ENCODE assay signal across 8 cellular contexts in the genomic region with DNA sequence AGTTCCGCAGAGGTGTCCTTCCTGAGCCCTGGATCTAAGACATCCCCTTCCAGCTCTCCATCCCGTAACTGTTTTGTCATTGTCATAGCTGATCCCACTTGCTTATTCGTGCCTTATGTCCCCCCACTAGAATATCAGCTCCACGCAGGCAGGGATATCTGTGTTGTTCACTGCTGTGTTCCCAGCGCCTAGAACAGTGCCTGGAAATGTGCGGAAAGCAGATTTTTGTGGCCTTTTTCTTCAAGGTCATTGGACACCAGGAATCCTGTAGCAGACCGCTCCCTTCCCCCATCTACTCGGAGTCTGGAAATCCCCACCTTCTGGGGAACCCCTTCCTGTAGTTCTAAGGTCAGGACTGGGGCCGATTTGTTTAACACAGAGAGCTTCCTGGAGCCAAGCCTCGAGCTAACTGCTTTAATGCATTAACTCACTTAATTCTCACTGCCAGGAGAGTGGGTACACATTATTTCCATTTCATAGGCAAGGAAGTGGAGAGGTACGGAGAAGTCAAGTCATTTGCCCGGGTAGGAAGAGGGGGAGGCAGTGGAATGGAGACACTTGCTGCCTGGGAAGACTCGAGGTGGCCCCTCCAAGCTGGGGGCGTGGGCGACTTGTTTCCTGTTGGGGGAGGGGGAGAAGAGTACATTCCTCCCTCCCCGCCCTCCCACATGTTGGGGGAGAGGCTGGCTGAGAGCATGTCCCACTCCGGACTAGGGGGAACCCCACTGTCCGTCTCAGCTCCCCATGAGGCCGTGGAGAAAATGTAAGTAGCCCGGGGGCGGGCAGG.
A peak's percentile ranks its signal among the peaks of the same experiment; 100 is the strongest.
DNase-seq lines count a peak whose midpoint lies in the region; ATAC-seq lines count a peak whose summit lies in the region.

No MANE protein-coding gene starts in this region.

- H3K4me1 ChIP-seq in mucosa of rectum (ENCODE audit: control insufficient read depth in 2 of 2, insufficient read depth in 2 of 2, low read length in 2 of 2) = peaks cover 34 to 47% of the 10 kb centered on the region in 2 donors

- H3K9me3 ChIP-seq in mucosa of rectum (ENCODE audit: control insufficient read depth in 2 of 2, low read length in 2 of 2) = no peaks in the 10 kb centered on the region

- H3K27me3 ChIP-seq in mucosa of rectum (ENCODE audit: control insufficient read depth in 2 of 2, insufficient read depth in 2 of 2, low read length in 2 of 2) = no peaks in the 10 kb centered on the region

- H3K27me3 Mint-ChIP-seq in stimulated activated naive B cell treated with anti-CD40 and anti-IgM and Interleukin-4, amounts not matched to agents 10 μg/mL and 1 μg/mL and 100 μg/mL, for 72 hours = no peaks in the 10 kb centered on the region

- ATAC-seq in HG02885 (IDR thresholded peaks at IDR 0.05; ENCODE audit: poor library complexity, unreplicated experiment) = peak; percentile 18
- peak; percentile 8 to 11 for ATAC-seq in stimulated activated naive B cell treated with anti-CD40 and anti-IgM and Interleukin-4, amounts not matched to agents 10 μg/mL and 1 μg/mL and 100 μg/mL, for 72 hours (replicated peaks)

- H3K9me3 Mint-ChIP-seq in stimulated activated naive B cell treated with anti-CD40 and anti-IgM and Interleukin-4, amounts not matched to agents 10 μg/mL and 1 μg/mL and 100 μg/mL, for 72 hours = peaks cover 2 to 5% of the 10 kb centered on the region in 2 donors

- peaks cover 6 to 30% of the 10 kb centered on the region in 2 donors for H3K36me3 Mint-ChIP-seq in stimulated activated naive B cell treated with anti-CD40 and anti-IgM and Interleukin-4, amounts not matched to agents 10 μg/mL and 1 μg/mL and 100 μg/mL, for 72 hours

- H3K4me3 ChIP-seq in mucosa of rectum (ENCODE audit: low read length in 2 of 2) = peak overlapping the region; percentile 71 to 74

- H3K4me3 Mint-ChIP-seq in stimulated activated naive B cell treated with anti-CD40 and anti-IgM and Interleukin-4, amounts not matched to agents 10 μg/mL and 1 μg/mL and 100 μg/mL, for 72 hours = peak overlapping the region; percentile 85 to 86

- no peaks in the 10 kb centered on the region for H3K36me3 ChIP-seq in mucosa of rectum (ENCODE audit: control insufficient read depth in 2 of 2, insufficient read depth in 2 of 2, low read length in 2 of 2)

- peak overlapping the region; percentile 68 to 87 for H3K27ac ChIP-seq in mucosa of rectum (ENCODE audit: low read depth in 2 of 2, low read length in 2 of 2)

- H3K9ac ChIP-seq in mucosa of rectum (ENCODE audit: low read depth in 1 of 2, low read length in 2 of 2) = peak overlapping the region; percentile 41 to 82

- H3K27ac Mint-ChIP-seq in stimulated activated naive B cell treated with anti-CD40 and anti-IgM and Interleukin-4, amounts not matched to agents 10 μg/mL and 1 μg/mL and 100 μg/mL, for 72 hours = peak overlapping the region; percentile 97

- DNase-seq in ELR (ENCODE audit: low read depth) = peak; percentile 50
- DNase-seq in T-helper 22 cell (ENCODE audit: low read depth) = peak; percentile 38
- peak; percentile 41 for DNase-seq in central memory CD4-positive, alpha-beta T cell
- peak; percentile 71 for DNase-seq in stimulated activated naive B cell treated with anti-CD40 and anti-IgM and Interleukin-4, amounts not matched to agents 10 μg/mL and 1 μg/mL and 100 μg/mL, for 72 hours
- no peak for DNase-seq in putamen (ENCODE audit: low spot score)
- DNase-seq in inferior parietal cortex (ENCODE audit: extremely low spot score) = no peak

- peaks cover 52 to 74% of the 10 kb centered on the region in 2 donors for H3K4me1 Mint-ChIP-seq in stimulated activated naive B cell treated with anti-CD40 and anti-IgM and Interleukin-4, amounts not matched to agents 10 μg/mL and 1 μg/mL and 100 μg/mL, for 72 hours

Comparison
In these comparisons a context has a peak if more than half of its experiments do, and no peak if none do; other contexts are left out.
1. DNase-seq: peak in ELR (single experiment), T-helper 22 cell (single experiment), central memory CD4-positive, alpha-beta T cell (single experiment) and stimulated activated naive B cell treated with anti-CD40 and anti-IgM and Interleukin-4, amounts not matched to agents 10 μg/mL and 1 μg/mL and 100 μg/mL, for 72 hours (single experiment); none in putamen (single experiment) and inferior parietal cortex (single experiment).